12 cellular contexts compared by ENCODE assay signal in the genomic region with DNA sequence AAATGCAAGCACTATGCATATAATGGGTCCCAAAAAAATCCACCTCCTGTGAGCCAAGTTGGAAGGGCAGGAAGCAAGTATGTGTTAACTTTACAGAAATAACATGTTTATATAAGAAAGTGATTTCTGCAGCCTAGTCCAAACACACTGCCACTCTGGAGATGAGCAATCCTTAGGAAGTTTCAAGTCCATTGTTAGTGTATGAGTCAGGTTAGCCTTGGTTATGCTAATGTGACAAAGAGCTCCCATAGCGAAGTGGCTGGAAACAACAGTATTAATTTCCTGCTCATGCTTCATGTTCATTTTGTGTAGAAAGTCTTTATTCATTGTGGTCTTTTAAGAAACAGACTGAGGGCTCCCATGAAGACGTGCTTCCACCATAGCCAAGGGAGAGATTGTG.
DNase-seq lines count a peak whose midpoint lies in the region; ATAC-seq, FAIRE-seq and TF ChIP-seq lines count a peak whose summit lies in the region.
"Had no signal": no experiment of that assay in that cellular context is flagged by ENCODE, and none has a peak within 500 bp of the region (broad histone marks: within the 10 kb centered on the region; RNA-seq: fewer than 3 reads in every experiment).

No MANE protein-coding gene starts in this region.

- H3K27ac ChIP-seq in A673 (ENCODE audit: low read depth, low read length, poor library complexity, severe bottlenecking) = no peak overlapping the region
- H3K27ac ChIP-seq in left lung = no peak overlapping the region
- H3K27ac ChIP-seq in Karpas-422 (ENCODE audit: low read length) = no peak overlapping the region
- H3K27ac ChIP-seq: BLaER1, upper lobe of left lung had no signal

- H3K9me3 ChIP-seq in A673 (ENCODE audit: low read depth, low read length, poor library complexity, severe bottlenecking) = no peaks in the 10 kb centered on the region
- H3K9me3 ChIP-seq in left lung = peaks cover 0 to 6% of the 10 kb centered on the region in 2 donors
- no peaks in the 10 kb centered on the region for H3K9me3 ChIP-seq in Karpas-422 (ENCODE audit: low read length)
- H3K9me3 ChIP-seq: BLaER1, upper lobe of left lung had no signal

- H3K36me3 ChIP-seq in A673 (ENCODE audit: insufficient read depth, low read length, poor library complexity, severe bottlenecking) (no peaks in the 10 kb centered on the region), left lung (no peaks in the 10 kb centered on the region), Karpas-422 (ENCODE audit: insufficient read depth, low read length) (no peaks in the 10 kb centered on the region)
- H3K36me3 ChIP-seq: BLaER1, upper lobe of left lung had no signal

- POLR2A ChIA-PET in A673 (lab: Charles Lee; ENCODE audit: low non-redundant PET) = no interaction called here

- intact Hi-C loops in A673 (cut with micrococcal nuclease; ENCODE audit: unreplicated experiment) (no loop called here), left lung (cut with DNase I) (no loop called here)

- DNase-seq in A673 (ENCODE audit: low spot score) (peak; percentile 9), HT1080 (ENCODE audit: low read depth) (peak; percentile 88), cardiac fibroblast (ENCODE audit: low read depth in 2 of 2) (peak; percentile 81 to 95), left lung (no peak), GM19239 (ENCODE audit: insufficient read length, low spot score) (no peak), Karpas-422 (no peak), NCI-H524 treated with DMSO at 0.1 percent for 48 hours (lab: John Stamatoyannopoulos, UW) (no peak), amygdala (lab: John Stamatoyannopoulos, UW) (no peak)
- DNase-seq: effector memory CD8-positive, alpha-beta T cell; NCI-H2081 treated with DMSO at 0.1 percent for 48 hours; upper lobe of left lung had no signal

- peak; percentile 62 for ATAC-seq in left lung
- ATAC-seq: effector memory CD8-positive, alpha-beta T cell had no signal

- H4K20me1 ChIP-seq in Karpas-422 (ENCODE audit: insufficient read depth, low read depth, low read length) = no peaks in the 10 kb centered on the region
- H4K20me1 ChIP-seq: BLaER1 had no signal

- no peak overlapping the region for H2AFZ ChIP-seq in Karpas-422 (ENCODE audit: low read length)

- BruUV-seq in A673 (replicated peaks; lab: Mats Ljungman, UMichigan) = no TSS peak

- H3K9ac ChIP-seq in Karpas-422 (ENCODE audit: low read length) = no peak overlapping the region
- H3K9ac ChIP-seq: BLaER1 had no signal

- no peaks in the 10 kb centered on the region for H3K4me1 ChIP-seq in A673 (ENCODE audit: insufficient read depth, low read length, poor library complexity, severe bottlenecking)
- H3K4me1 ChIP-seq in left lung = no peaks in the 10 kb centered on the region
- no peaks in the 10 kb centered on the region for H3K4me1 ChIP-seq in Karpas-422 (ENCODE audit: low read length)
- H3K4me1 ChIP-seq: BLaER1, upper lobe of left lung had no signal

- TF ChIP-seq CTCF in A673 (conservative IDR thresholded peaks at IDR 0.05; ENCODE audit: low read depth, low read length) (no peak), cardiac fibroblast (IDR thresholded peaks at IDR 0.05; ENCODE audit: low read depth, low read length) (no peak), left lung (IDR thresholded peaks at IDR 0.05) (no peak)

- CTCF ChIA-PET in A673 (lab: Charles Lee) = no interaction called here

- H3K9me2 ChIP-seq in Karpas-422 (replicated peaks; ENCODE audit: insufficient read depth, low read length) = no peaks in the 10 kb centered on the region

- H3K4me2 ChIP-seq in Karpas-422 (ENCODE audit: low read depth, low read length, poor library complexity, severe bottlenecking) = no peak overlapping the region
- H3K4me2 ChIP-seq: BLaER1 had no signal

- H3K4me3 ChIP-seq in A673 (ENCODE audit: low read depth, low read length, poor library complexity, severe bottlenecking) = no peak overlapping the region
- no peak overlapping the region for H3K4me3 ChIP-seq in cardiac fibroblast (replicated peaks in 1 of 2; ENCODE audit: low read depth in 2 of 2, low read length in 2 of 2)
- no peak overlapping the region for H3K4me3 ChIP-seq in left lung
- H3K4me3 ChIP-seq in Karpas-422 (ENCODE audit: low read length) = no peak overlapping the region
- H3K4me3 ChIP-seq: BLaER1, upper lobe of left lung had no signal

- H3K79me2 ChIP-seq in Karpas-422 (ENCODE audit: low read length) = no peaks in the 10 kb centered on the region

- H3K27me3 ChIP-seq in A673 (replicated peaks; ENCODE audit: insufficient read depth, low read depth, low read length, poor library complexity) (no peaks in the 10 kb centered on the region), left lung (no peaks in the 10 kb centered on the region), Karpas-422 (ENCODE audit: low read length) (no peaks in the 10 kb centered on the region)
- H3K27me3 ChIP-seq: BLaER1, upper lobe of left lung had no signal

- no peak for FAIRE-seq in GM19239 (lab: Jason Lieb, UNC)

Comparison
In these comparisons a context has a peak if more than half of its experiments do, and no peak if none do; other contexts are left out.
1. DNase-seq: peak in A673 (single experiment), HT1080 (single experiment) and cardiac fibroblast (2 of 2); none in left lung (0 of 2), GM19239 (single experiment), Karpas-422 (single experiment), NCI-H524 treated with DMSO at 0.1 percent for 48 hours (single experiment) and amygdala (0 of 56).